ENCODE assay signal across 1 cellular context in genomic region chr7:140062118-140062527, GRCh38.
TF ChIP-seq lines count a peak whose summit lies in the region.

No MANE protein-coding gene starts in this region.

TF ChIP-seq in K562, 482 proteins besides CTCF, POLR2A, EP300 and RAD21 (continued from another document):
- TF ChIP-seq, protein P1, sequence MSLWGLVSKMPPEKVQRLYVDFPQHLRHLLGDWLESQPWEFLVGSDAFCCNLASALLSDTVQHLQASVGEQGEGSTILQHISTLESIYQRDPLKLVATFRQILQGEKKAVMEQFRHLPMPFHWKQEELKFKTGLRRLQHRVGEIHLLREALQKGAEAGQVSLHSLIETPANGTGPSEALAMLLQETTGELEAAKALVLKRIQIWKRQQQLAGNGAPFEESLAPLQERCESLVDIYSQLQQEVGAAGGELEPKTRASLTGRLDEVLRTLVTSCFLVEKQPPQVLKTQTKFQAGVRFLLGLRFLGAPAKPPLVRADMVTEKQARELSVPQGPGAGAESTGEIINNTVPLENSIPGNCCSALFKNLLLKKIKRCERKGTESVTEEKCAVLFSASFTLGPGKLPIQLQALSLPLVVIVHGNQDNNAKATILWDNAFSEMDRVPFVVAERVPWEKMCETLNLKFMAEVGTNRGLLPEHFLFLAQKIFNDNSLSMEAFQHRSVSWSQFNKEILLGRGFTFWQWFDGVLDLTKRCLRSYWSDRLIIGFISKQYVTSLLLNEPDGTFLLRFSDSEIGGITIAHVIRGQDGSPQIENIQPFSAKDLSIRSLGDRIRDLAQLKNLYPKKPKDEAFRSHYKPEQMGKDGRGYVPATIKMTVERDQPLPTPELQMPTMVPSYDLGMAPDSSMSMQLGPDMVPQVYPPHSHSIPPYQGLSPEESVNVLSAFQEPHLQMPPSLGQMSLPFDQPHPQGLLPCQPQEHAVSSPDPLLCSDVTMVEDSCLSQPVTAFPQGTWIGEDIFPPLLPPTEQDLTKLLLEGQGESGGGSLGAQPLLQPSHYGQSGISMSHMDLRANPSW (CRISPR knock-in tag; IDR thresholded peaks at IDR 0.05), result no peak
- no peak for TF ChIP-seq ZNF134 (CRISPR knock-in tag; conservative IDR thresholded peaks at IDR 0.05)
- TF ChIP-seq NRF1 (conservative IDR thresholded peaks at IDR 0.05 in 1 of 2, IDR thresholded peaks at IDR 0.05 in 1 of 2), result no peak; a peak in 1 of 4 replicates
- no peak for TF ChIP-seq SRSF7 (optimal IDR thresholded peaks at IDR 0.05; ENCODE audit: low read depth, low read length)
- TF ChIP-seq ETS2 (tag; IDR thresholded peaks at IDR 0.05; ENCODE audit: borderline replicate concordance, poor library complexity, severe bottlenecking), result no peak
- TF ChIP-seq HIVEP1 (CRISPR knock-in tag; IDR thresholded peaks at IDR 0.05), result peak; percentile 59; the same call in 1 of the 2 replicates
- TF ChIP-seq RREB1 (CRISPR knock-in tag; IDR thresholded peaks at IDR 0.05), result no peak
- TF ChIP-seq NCOA1 (IDR thresholded peaks at IDR 0.05; ENCODE audit: low read depth), result no peak
- TF ChIP-seq IFI16 (CRISPR knock-in tag; IDR thresholded peaks at IDR 0.05), result 0 out of 2 replicates have a peak, but pooled peaks have one; percentile 7
- no peak for TF ChIP-seq RBBP5 (IDR thresholded peaks at IDR 0.05; ENCODE audit: borderline replicate concordance, insufficient read depth, low read length, poor library complexity, severe bottlenecking)
- TF ChIP-seq TCF3 (CRISPR knock-in tag; IDR thresholded peaks at IDR 0.05), result no peak
- 0 out of 2 replicates have a peak, but pooled peaks have one; percentile 44 for TF ChIP-seq TAF7 (tag; IDR thresholded peaks at IDR 0.05)
- TF ChIP-seq TAF15 (IDR thresholded peaks at IDR 0.05; ENCODE audit: low read depth, low read length), result no peak
- TF ChIP-seq NFIC (IDR thresholded peaks at IDR 0.05), result no peak
- no peak for TF ChIP-seq AFF4 (CRISPR knock-in tag; IDR thresholded peaks at IDR 0.05)
- TF ChIP-seq ZNF316 (IDR thresholded peaks at IDR 0.05), result no peak
- TF ChIP-seq, protein P2, sequence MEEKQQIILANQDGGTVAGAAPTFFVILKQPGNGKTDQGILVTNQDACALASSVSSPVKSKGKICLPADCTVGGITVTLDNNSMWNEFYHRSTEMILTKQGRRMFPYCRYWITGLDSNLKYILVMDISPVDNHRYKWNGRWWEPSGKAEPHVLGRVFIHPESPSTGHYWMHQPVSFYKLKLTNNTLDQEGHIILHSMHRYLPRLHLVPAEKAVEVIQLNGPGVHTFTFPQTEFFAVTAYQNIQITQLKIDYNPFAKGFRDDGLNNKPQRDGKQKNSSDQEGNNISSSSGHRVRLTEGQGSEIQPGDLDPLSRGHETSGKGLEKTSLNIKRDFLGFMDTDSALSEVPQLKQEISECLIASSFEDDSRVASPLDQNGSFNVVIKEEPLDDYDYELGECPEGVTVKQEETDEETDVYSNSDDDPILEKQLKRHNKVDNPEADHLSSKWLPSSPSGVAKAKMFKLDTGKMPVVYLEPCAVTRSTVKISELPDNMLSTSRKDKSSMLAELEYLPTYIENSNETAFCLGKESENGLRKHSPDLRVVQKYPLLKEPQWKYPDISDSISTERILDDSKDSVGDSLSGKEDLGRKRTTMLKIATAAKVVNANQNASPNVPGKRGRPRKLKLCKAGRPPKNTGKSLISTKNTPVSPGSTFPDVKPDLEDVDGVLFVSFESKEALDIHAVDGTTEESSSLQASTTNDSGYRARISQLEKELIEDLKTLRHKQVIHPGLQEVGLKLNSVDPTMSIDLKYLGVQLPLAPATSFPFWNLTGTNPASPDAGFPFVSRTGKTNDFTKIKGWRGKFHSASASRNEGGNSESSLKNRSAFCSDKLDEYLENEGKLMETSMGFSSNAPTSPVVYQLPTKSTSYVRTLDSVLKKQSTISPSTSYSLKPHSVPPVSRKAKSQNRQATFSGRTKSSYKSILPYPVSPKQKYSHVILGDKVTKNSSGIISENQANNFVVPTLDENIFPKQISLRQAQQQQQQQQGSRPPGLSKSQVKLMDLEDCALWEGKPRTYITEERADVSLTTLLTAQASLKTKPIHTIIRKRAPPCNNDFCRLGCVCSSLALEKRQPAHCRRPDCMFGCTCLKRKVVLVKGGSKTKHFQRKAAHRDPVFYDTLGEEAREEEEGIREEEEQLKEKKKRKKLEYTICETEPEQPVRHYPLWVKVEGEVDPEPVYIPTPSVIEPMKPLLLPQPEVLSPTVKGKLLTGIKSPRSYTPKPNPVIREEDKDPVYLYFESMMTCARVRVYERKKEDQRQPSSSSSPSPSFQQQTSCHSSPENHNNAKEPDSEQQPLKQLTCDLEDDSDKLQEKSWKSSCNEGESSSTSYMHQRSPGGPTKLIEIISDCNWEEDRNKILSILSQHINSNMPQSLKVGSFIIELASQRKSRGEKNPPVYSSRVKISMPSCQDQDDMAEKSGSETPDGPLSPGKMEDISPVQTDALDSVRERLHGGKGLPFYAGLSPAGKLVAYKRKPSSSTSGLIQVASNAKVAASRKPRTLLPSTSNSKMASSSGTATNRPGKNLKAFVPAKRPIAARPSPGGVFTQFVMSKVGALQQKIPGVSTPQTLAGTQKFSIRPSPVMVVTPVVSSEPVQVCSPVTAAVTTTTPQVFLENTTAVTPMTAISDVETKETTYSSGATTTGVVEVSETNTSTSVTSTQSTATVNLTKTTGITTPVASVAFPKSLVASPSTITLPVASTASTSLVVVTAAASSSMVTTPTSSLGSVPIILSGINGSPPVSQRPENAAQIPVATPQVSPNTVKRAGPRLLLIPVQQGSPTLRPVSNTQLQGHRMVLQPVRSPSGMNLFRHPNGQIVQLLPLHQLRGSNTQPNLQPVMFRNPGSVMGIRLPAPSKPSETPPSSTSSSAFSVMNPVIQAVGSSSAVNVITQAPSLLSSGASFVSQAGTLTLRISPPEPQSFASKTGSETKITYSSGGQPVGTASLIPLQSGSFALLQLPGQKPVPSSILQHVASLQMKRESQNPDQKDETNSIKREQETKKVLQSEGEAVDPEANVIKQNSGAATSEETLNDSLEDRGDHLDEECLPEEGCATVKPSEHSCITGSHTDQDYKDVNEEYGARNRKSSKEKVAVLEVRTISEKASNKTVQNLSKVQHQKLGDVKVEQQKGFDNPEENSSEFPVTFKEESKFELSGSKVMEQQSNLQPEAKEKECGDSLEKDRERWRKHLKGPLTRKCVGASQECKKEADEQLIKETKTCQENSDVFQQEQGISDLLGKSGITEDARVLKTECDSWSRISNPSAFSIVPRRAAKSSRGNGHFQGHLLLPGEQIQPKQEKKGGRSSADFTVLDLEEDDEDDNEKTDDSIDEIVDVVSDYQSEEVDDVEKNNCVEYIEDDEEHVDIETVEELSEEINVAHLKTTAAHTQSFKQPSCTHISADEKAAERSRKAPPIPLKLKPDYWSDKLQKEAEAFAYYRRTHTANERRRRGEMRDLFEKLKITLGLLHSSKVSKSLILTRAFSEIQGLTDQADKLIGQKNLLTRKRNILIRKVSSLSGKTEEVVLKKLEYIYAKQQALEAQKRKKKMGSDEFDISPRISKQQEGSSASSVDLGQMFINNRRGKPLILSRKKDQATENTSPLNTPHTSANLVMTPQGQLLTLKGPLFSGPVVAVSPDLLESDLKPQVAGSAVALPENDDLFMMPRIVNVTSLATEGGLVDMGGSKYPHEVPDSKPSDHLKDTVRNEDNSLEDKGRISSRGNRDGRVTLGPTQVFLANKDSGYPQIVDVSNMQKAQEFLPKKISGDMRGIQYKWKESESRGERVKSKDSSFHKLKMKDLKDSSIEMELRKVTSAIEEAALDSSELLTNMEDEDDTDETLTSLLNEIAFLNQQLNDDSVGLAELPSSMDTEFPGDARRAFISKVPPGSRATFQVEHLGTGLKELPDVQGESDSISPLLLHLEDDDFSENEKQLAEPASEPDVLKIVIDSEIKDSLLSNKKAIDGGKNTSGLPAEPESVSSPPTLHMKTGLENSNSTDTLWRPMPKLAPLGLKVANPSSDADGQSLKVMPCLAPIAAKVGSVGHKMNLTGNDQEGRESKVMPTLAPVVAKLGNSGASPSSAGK (IDR thresholded peaks at IDR 0.05), result peak; percentile 58
- TF ChIP-seq POLR2B (IDR thresholded peaks at IDR 0.05; ENCODE audit: low read depth, partially characterized antibody), result no peak
- TF ChIP-seq ZNF740 (CRISPR knock-in tag; IDR thresholded peaks at IDR 0.05), result peak; percentile 5; the same call in 1 of the 2 replicates
- no peak for TF ChIP-seq ZNF740 (tag; IDR thresholded peaks at IDR 0.05)
- TF ChIP-seq HEY1 (CRISPR knock-in tag; IDR thresholded peaks at IDR 0.05; ENCODE audit: borderline replicate concordance), result no peak
- no peak for TF ChIP-seq ZNF764 (CRISPR knock-in tag; IDR thresholded peaks at IDR 0.05; ENCODE audit: low read depth)
- TF ChIP-seq, protein P3, sequence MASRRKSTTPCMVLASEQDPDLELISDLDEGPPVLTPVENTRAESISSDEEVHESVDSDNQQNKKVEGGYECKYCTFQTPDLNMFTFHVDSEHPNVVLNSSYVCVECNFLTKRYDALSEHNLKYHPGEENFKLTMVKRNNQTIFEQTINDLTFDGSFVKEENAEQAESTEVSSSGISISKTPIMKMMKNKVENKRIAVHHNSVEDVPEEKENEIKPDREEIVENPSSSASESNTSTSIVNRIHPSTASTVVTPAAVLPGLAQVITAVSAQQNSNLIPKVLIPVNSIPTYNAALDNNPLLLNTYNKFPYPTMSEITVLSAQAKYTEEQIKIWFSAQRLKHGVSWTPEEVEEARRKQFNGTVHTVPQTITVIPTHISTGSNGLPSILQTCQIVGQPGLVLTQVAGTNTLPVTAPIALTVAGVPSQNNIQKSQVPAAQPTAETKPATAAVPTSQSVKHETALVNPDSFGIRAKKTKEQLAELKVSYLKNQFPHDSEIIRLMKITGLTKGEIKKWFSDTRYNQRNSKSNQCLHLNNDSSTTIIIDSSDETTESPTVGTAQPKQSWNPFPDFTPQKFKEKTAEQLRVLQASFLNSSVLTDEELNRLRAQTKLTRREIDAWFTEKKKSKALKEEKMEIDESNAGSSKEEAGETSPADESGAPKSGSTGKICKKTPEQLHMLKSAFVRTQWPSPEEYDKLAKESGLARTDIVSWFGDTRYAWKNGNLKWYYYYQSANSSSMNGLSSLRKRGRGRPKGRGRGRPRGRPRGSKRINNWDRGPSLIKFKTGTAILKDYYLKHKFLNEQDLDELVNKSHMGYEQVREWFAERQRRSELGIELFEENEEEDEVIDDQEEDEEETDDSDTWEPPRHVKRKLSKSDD (conservative IDR thresholded peaks at IDR 0.05; ENCODE audit: low read length), result no peak
